ENCODE assay signal across 8 cellular contexts in the genomic region with DNA sequence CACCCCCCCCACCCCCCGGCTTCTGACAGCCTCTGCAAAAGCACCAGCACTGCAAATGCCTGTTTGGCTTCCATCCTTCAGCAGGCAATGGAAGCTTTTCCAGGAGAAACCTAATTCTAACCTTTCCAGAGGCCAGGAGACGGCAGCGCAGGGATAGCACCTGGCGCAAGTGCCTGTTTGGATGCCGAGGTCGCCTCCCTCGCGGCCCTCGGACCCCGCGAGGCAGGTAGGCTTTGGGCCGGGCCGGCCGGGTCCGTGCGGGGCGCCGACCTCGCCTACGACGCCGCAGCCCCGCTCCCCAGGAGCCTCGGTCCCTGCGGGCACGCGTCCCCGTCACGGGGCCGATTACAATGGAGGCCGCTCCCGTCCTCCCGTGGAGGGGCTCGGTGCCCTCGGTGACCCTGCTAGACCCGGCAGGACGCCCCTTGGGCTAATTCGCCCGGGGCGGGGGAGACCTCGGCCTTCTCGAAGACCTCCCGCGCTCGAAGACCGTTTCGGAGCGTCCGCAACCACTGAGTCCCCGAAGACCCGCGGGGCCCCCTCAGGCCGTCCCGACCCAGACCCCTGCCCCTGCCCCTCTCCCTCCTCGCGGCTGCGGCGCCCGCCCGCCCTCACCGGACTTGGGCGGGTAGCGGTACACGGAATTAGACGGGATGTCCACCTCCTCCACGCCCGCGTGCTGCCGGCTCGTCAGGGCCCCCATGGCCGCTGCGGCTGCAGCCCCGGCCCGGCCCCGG. TPM values are rescaled to one million over a fixed set of nuclear protein-coding genes. Genes with fewer than 3 reads are reported as not detected.
DNase-seq lines count a peak whose midpoint lies in the region; ATAC-seq and TF ChIP-seq lines count a peak whose summit lies in the region.

No MANE protein-coding gene starts in this region.

- POLR2A ChIA-PET in naive thymus-derived CD4-positive, alpha-beta T cell (lab: Charles Lee), result interaction anchor here (1.1 to 10.1 kb wide), 12 partner anchors 10 to 88 kb away, joined by 3 to 375 read pairs (median 13); partner anchors contain the start of gene UBALD2

- H3K9me3 Mint-ChIP-seq in naive thymus-derived CD4-positive, alpha-beta T cell, result peaks cover 0 to 3% (median 0%) of the 10 kb centered on the region in 11 donors

- no peaks in the 10 kb centered on the region for H3K9me3 ChIP-seq in naive thymus-derived CD4-positive, alpha-beta T cell (ENCODE audit: control insufficient read depth in 2 of 3, low read length in 3 of 3)

- no peaks in the 10 kb centered on the region for H3K36me3 ChIP-seq in naive thymus-derived CD4-positive, alpha-beta T cell (ENCODE audit: control insufficient read depth in 2 of 3, insufficient read depth in 3 of 3, low read length in 3 of 3)

- H3K27ac ChIP-seq in coronary artery, result peak overlapping the region in 1 of 2 donors; percentile 44
- peak overlapping the region; percentile 78 for H3K27ac ChIP-seq in naive thymus-derived CD4-positive, alpha-beta T cell (ENCODE audit: low read depth, low read length)

- intact Hi-C loops in naive thymus-derived CD4-positive, alpha-beta T cell (cut with micrococcal nuclease), result loop anchor here (1.0 to 5.0 kb wide), 4 partner anchors 21 to 47 kb away; no protein-coding TSS in a partner anchor

- ATAC-seq in naive thymus-derived CD4-positive, alpha-beta T cell, result no peak
- ATAC-seq in HG03460 (IDR thresholded peaks at IDR 0.05; ENCODE audit: unreplicated experiment), result no peak

- peaks cover 0 to 30% (median 3%) of the 10 kb centered on the region in 5 donors for H3K36me3 Mint-ChIP-seq in naive thymus-derived CD4-positive, alpha-beta T cell

- no peak for TF ChIP-seq RAD21 in Ishikawa (IDR thresholded peaks at IDR 0.05; ENCODE audit: low read depth)

- peak overlapping the region; percentile 69 for H3K4me3 ChIP-seq in coronary artery
- H3K4me3 ChIP-seq in naive thymus-derived CD4-positive, alpha-beta T cell (ENCODE audit: low read length), result peak overlapping the region; percentile 54

- peak overlapping the region; percentile 84 to 96 (median 88) for H3K4me3 Mint-ChIP-seq in naive thymus-derived CD4-positive, alpha-beta T cell

- no peak for TF ChIP-seq EP300 in Ishikawa (IDR thresholded peaks at IDR 0.05; ENCODE audit: borderline replicate concordance)

- CTCF ChIA-PET in naive thymus-derived CD4-positive, alpha-beta T cell (lab: Charles Lee), result no interaction called here

- H3K27ac Mint-ChIP-seq in naive thymus-derived CD4-positive, alpha-beta T cell, result peak overlapping the region; percentile 79 to 92 (median 88)

- peaks cover 0 to 4% (median 0%) of the 10 kb centered on the region in 5 donors for H3K27me3 Mint-ChIP-seq in naive thymus-derived CD4-positive, alpha-beta T cell

- TF ChIP-seq POLR2A in GM19193 (IDR thresholded peaks at IDR 0.05; ENCODE audit: extremely low read depth, insufficient read depth, insufficient read length), result peak; percentile 7

- H3K4me1 Mint-ChIP-seq in naive thymus-derived CD4-positive, alpha-beta T cell, result peaks cover 27 to 74% (median 69%) of the 10 kb centered on the region in 7 donors

- no peak for DNase-seq in coronary artery (ENCODE audit: low spot score)
- peak in 3 of 9 donors; percentile 13 to 38 (median 17) for DNase-seq in naive thymus-derived CD4-positive, alpha-beta T cell
- DNase-seq in HuH-7 (ENCODE audit: low spot score), result no peak
- no peak for DNase-seq in HT-29 (ENCODE audit: low spot score)
- DNase-seq in medulla oblongata (ENCODE audit: extremely low spot score), result no peak

- no peaks in the 10 kb centered on the region for H3K27me3 ChIP-seq in naive thymus-derived CD4-positive, alpha-beta T cell (ENCODE audit: control insufficient read depth in 2 of 2, insufficient read depth in 2 of 2, low read length in 2 of 2)

- peaks cover 9 to 39% of the 10 kb centered on the region in 2 donors for H3K4me1 ChIP-seq in naive thymus-derived CD4-positive, alpha-beta T cell (ENCODE audit: control insufficient read depth in 2 of 2, insufficient read depth in 2 of 2, low read length in 2 of 2)

- TF ChIP-seq CTCF in coronary artery (IDR thresholded peaks at IDR 0.05), result no peak

TF ChIP-seq in Ishikawa, 13 proteins besides CTCF, POLR2A, EP300 and RAD21:
- TF ChIP-seq ZBTB7A (IDR thresholded peaks at IDR 0.05; ENCODE audit: low read depth), result peak; percentile 62; the same call in 1 of the 2 replicates
- TF ChIP-seq CEBPB (IDR thresholded peaks at IDR 0.05), result no peak
TF ChIP-seq in Ishikawa: peak in this region for 1.

RNA-seq across cellular contexts. Expression of gene RNF157, which starts 0.6 kb away (rescaled TPM):
- 10 to 100 TPM; 49.2 to 96.3 (median 50.8) TPM for total RNA-seq in naive thymus-derived CD4-positive, alpha-beta T cell
- 10 to 100 TPM; 10.4 to 17.3 TPM for polyA plus RNA-seq in naive thymus-derived CD4-positive, alpha-beta T cell
- total RNA-seq in HT-29 (2014; rRNA removed; shearing (Covaris generic)), result 1.3 and 3.9 TPM in 2 replicates

RNA-seq across cellular contexts. Expression of gene UBALD2, which starts 25.4 kb away (rescaled TPM):
- 100 to 1,000 TPM; 103 to 263 (median 241) TPM for total RNA-seq in naive thymus-derived CD4-positive, alpha-beta T cell
- polyA plus RNA-seq in naive thymus-derived CD4-positive, alpha-beta T cell, result 10 to 100 TPM in 1 of 2 donors, 1 to 10 TPM in 1; 6.9 to 11.1 TPM
- total RNA-seq in HT-29 (2014; rRNA removed; shearing (Covaris generic)), result 63.7 and 72.5 TPM in 2 replicates

Comparison
In these comparisons a context has a peak if more than half of its experiments do, and no peak if none do; other contexts are left out.
1. RNA of gene RNF157, which starts 0.6 kb away (total RNA-seq): 49.2 to 96.3 TPM in naive thymus-derived CD4-positive, alpha-beta T cell; 1.3 to 3.9 TPM in HT-29; every median in the first group is over 10 times any median in the second.